ENCODE assay signal across 21 cellular contexts in genomic region chr5:97056263-97056662, GRCh38.
"Had no signal": no experiment of that assay in that cellular context is flagged by ENCODE, and none has a peak within 500 bp of the region (broad histone marks: within the 10 kb centered on the region; RNA-seq: fewer than 3 reads in every experiment).

No MANE protein-coding gene starts in this region.

- H3K4me3 ChIP-seq: colonic mucosa, coronary artery, dorsolateral prefrontal cortex, esophagus muscularis mucosa, esophagus squamous epithelium, gastrocnemius medialis, gastroesophageal sphincter, heart left ventricle, heart right ventricle had no signal

- H3K4me1 ChIP-seq: colonic mucosa, esophagus muscularis mucosa, esophagus squamous epithelium, foreskin keratinocyte, gastrocnemius medialis, gastroesophageal sphincter, heart left ventricle, heart right ventricle had no signal

- H3K9me3 ChIP-seq: colonic mucosa, gastrocnemius medialis had no signal

- H3K36me3 ChIP-seq: colonic mucosa, esophagus muscularis mucosa, esophagus squamous epithelium, gastrocnemius medialis, gastroesophageal sphincter, heart left ventricle, heart right ventricle had no signal

- H3K27ac ChIP-seq: colonic mucosa, coronary artery, dorsolateral prefrontal cortex, epithelial cell of prostate, esophagus muscularis mucosa, esophagus squamous epithelium, foreskin keratinocyte, gastrocnemius medialis, gastroesophageal sphincter, heart left ventricle, heart right ventricle had no signal

- DNase-seq: colonic mucosa; cortex of kidney; dorsolateral prefrontal cortex; effector CD4-positive, alpha-beta T cell; effector CD8-positive, alpha-beta T cell; effector memory CD4-positive, alpha-beta T cell; effector memory CD8-positive, alpha-beta T cell; endodermal cell; erythroblast; esophagus squamous epithelium; foreskin fibroblast; foreskin keratinocyte; gastrocnemius medialis; glutamatergic neuron; head of caudate nucleus; heart left ventricle; heart right ventricle had no signal
